In genomic region chr10:124383496-124383895, GRCh38 we compare ENCODE assay signal across 23 cellular contexts.
"Had no signal": no experiment of that assay in that cellular context is flagged by ENCODE, and none has a peak within 500 bp of the region (broad histone marks: within the 10 kb centered on the region; RNA-seq: fewer than 3 reads in every experiment).

No MANE protein-coding gene starts in this region.

- ATAC-seq: K562 had no signal

- H3K4me3 ChIP-seq: K562, SJSA1, SK-N-MC had no signal

- DNase-seq: Kasumi-1, MV-4-11, NCI-H1048, NCI-H1105, NCI-H1417, NCI-H1436 treated with DMSO at 0.1 percent for 48 hours, NCI-H1694 treated with DMSO at 0.1 percent for 48 hours, NCI-H2029, NCI-H2081 treated with DMSO at 0.1 percent for 48 hours, NCI-H226, NCI-H446, NCI-H510A, NCI-H524 treated with DMSO at 0.1 percent for 48 hours, NCI-H69, NCI-H774, Right ventricle myocardium superior, RPMI8226, SIG-M5 had no signal

- H3K9me3 ChIP-seq: SJSA1 had no signal

- H3K27ac ChIP-seq: HL-60, KMS-11, SJSA1, SK-N-MC had no signal

- H3K36me3 ChIP-seq: SJSA1 had no signal

- H3K4me1 ChIP-seq: SJSA1 had no signal
